ENCODE assay signal across 11 cellular contexts in genomic region chr1:112735752-112736151, GRCh38. TPM values are rescaled to one million over a fixed set of nuclear protein-coding genes. Genes with fewer than 3 reads are reported as not detected.
DNase-seq lines count a peak whose midpoint lies in the region; ATAC-seq, FAIRE-seq and TF ChIP-seq lines count a peak whose summit lies in the region.
"Had no signal": no experiment of that assay in that cellular context is flagged by ENCODE, and none has a peak within 500 bp of the region (broad histone marks: within the 10 kb centered on the region; RNA-seq: fewer than 3 reads in every experiment).

No MANE protein-coding gene starts in this region.

- no peak for TF ChIP-seq RAD21 in K562 (CRISPR knock-in tag; conservative IDR thresholded peaks at IDR 0.05 in 1 of 2, IDR thresholded peaks at IDR 0.05 in 1 of 2)

- H3K79me2 ChIP-seq in K562 (ENCODE audit: control insufficient read depth, insufficient read depth, low read length) = no peaks in the 10 kb centered on the region

- H3K9ac ChIP-seq in K562 (ENCODE audit: insufficient read depth in 1 of 2, low read depth in 2 of 2, low read length in 2 of 2) = no peak overlapping the region

- in situ Hi-C loops in K562 (cut with MboI) = no loop called here

- no peak for TF ChIP-seq POLR2A in K562 (conservative IDR thresholded peaks at IDR 0.05)

- no peaks in the 10 kb centered on the region for H3K9me1 ChIP-seq in K562 (ENCODE audit: control insufficient read depth, insufficient read depth, low read length)

- no peaks in the 10 kb centered on the region for H4K20me1 ChIP-seq in K562 (replicated peaks; ENCODE audit: control insufficient read depth, insufficient read depth, low read length)

- H3K36me3 ChIP-seq in K562 (ENCODE audit: control insufficient read depth, insufficient read depth, low read length) (no peaks in the 10 kb centered on the region), BE2C (no peaks in the 10 kb centered on the region)
- H3K36me3 ChIP-seq: adrenal gland had no signal

- CTCF ChIA-PET in K562 (lab: Yijun Ruan, JAX; ENCODE audit: low intra/inter-chr PET ratio) = no interaction called here

- ATAC-seq in activated CD4-positive, CD25-positive, alpha-beta regulatory T cell treated with anti-CD3 and anti-CD28 coated beads, Interleukin-2, amount 50 U/mL, for 24 hours = peak; percentile 85 to 88
- ATAC-seq in K562 (no peak), GM18519 (IDR thresholded peaks at IDR 0.05; ENCODE audit: low FRiP score, unreplicated experiment) (no peak)

- no peak overlapping the region for H2AFZ ChIP-seq in K562 (ENCODE audit: low read depth, low read length)

- DNase-seq in activated CD4-positive, CD25-positive, alpha-beta regulatory T cell treated with anti-CD3 and anti-CD28 coated beads, Interleukin-2, amount 50 U/mL, for 72 hours = no peak
- DNase-seq in HS-5 (ENCODE audit: low read depth) (peak; percentile 91), K562 (ENCODE audit: extremely low read depth in 1 of 4, low spot score in 3 of 4) (no peak), non-pigmented ciliary epithelial cell (ENCODE audit: low read depth) (peak; percentile 65), BE2C (no peak), NCI-H2171 (lab: John Stamatoyannopoulos, UW) (no peak)
- DNase-seq: OCI-M1 had no signal

- H3K4me3 ChIP-seq in K562 (no peak overlapping the region), BE2C (ENCODE audit: low read depth, low read length) (no peak overlapping the region)
- H3K4me3 ChIP-seq: adrenal gland had no signal

- no peak overlapping the region for H3K4me2 ChIP-seq in K562 (ENCODE audit: insufficient read depth, low read length)

- H3K4me1 ChIP-seq in K562 (replicated peaks in 1 of 2; ENCODE audit: control insufficient read depth in 2 of 2, insufficient read depth in 2 of 2, low read length in 2 of 2) (no peaks in the 10 kb centered on the region), BE2C (no peaks in the 10 kb centered on the region)
- H3K4me1 ChIP-seq: adrenal gland had no signal

- no peak for FAIRE-seq in K562 (lab: Jason Lieb, UNC)
- FAIRE-seq: A204.1 had no signal

- POLR2A ChIA-PET in K562 (lab: Yijun Ruan, JAX) = interaction anchor here (2.4 kb wide), 1 partner anchor 12 kb away, joined by 8 read pairs; no protein-coding TSS in a partner anchor

- TF ChIP-seq EP300 in K562 (IDR thresholded peaks at IDR 0.05; ENCODE audit: low read length) = no peak

- WGBS in K562 (ENCODE audit: insufficient coverage, low coverage, missing lambda C conversion rate) = 50% methylated on average over 1 of the region's 1 CpG

- TF ChIP-seq CTCF in K562 (IDR thresholded peaks at IDR 0.05 in 2 of 3, conservative IDR thresholded peaks at IDR 0.05 in 1 of 3; ENCODE audit: insufficient read depth in 2 of 3, low read depth in 1 of 3, low read length in 3 of 3) = no peak
- TF ChIP-seq CTCF in BE2C (IDR thresholded peaks at IDR 0.05; ENCODE audit: low read depth, low read length) = no peak

- intact Hi-C loops in K562 (cut with micrococcal nuclease) = no loop called here

- BruUV-seq in K562 (replicated peaks; lab: Mats Ljungman, UMichigan) = no TSS peak

- H3K9me3 ChIP-seq in K562 (replicated peaks; ENCODE audit: control insufficient read depth, insufficient read depth, low read depth, low read length) (no peaks in the 10 kb centered on the region), BE2C (peaks cover 3% of the 10 kb centered on the region; the same call in 1 of the 2 replicates)
- H3K9me3 ChIP-seq: adrenal gland had no signal

- H3K27me3 ChIP-seq in K562 (ENCODE audit: control insufficient read depth in 2 of 2, insufficient read depth in 2 of 2, low read length in 2 of 2) = peaks cover 23 to 24% of the 10 kb centered on the region in 2 experiments
- peaks cover 14% of the 10 kb centered on the region for H3K27me3 ChIP-seq in BE2C
- H3K27me3 ChIP-seq: adrenal gland had no signal

- no peak overlapping the region for H3K27ac ChIP-seq in K562 (ENCODE audit: extremely low read depth, low read depth, low read length)
- H3K27ac ChIP-seq: adrenal gland had no signal

TF ChIP-seq in K562, 482 proteins besides CTCF, POLR2A, EP300 and RAD21:
- TF ChIP-seq JUN (IDR thresholded peaks at IDR 0.05; ENCODE audit: borderline replicate concordance, low read depth, low read length) = 0 out of 2 replicates have a peak, but pooled peaks have one; percentile 12
- no peak for TF ChIP-seq JUN (CRISPR knock-in tag; IDR thresholded peaks at IDR 0.05; ENCODE audit: borderline replicate concordance)
- peak; percentile 86 for TF ChIP-seq FOSL1 (tag; conservative IDR thresholded peaks at IDR 0.05)
- TF ChIP-seq TBL1XR1 (IDR thresholded peaks at IDR 0.05; ENCODE audit: low read length in 2 of 2) = no peak
TF ChIP-seq in K562: peak in this region for 2.

RNA-seq across cellular contexts. Expression of gene PPM1J, which starts 20.6 kb away (rescaled TPM):
- total RNA-seq in K562 (2011; cell fraction: chromatin; rRNA removed; ENCODE audit: low replicate concordance) = 6.3 and 17.9 TPM in 2 replicates
- 12.8 and 15.3 TPM in 2 replicates for total RNA-seq in K562 (2011; cell fraction: nucleolus; rRNA removed)
- total RNA-seq in K562 (2011; cell fraction: nucleoplasm; rRNA removed) = 9.6 and 9.9 TPM in 2 replicates
- total RNA-seq in K562 (2014; rRNA removed) = 6.0 and 6.5 TPM in 2 replicates
- total RNA-seq in K562 (2014; rRNA removed; fragmentation: Illumina TruSeq; extraction: Trizol) = 1.2 and 1.3 TPM in 2 replicates
- 0.98 and 1.1 TPM in 2 replicates for total RNA-seq in K562 (2015; rRNA removed; fragmentation: Illumina TruSeq; extraction: Trizol)
- total RNA-seq in K562 (2021) = 5.1 and 7.1 TPM in 2 replicates
- polyA plus RNA-seq in K562 (2011; rRNA removed) = 10.5 and 18.4 TPM in 2 replicates
- polyA plus RNA-seq in K562 (2011; cell fraction: cytosol; rRNA removed) = 20.6 and 20.7 TPM in 2 replicates
- polyA plus RNA-seq in K562 (2011; cell fraction: nucleus; rRNA removed) = 80.5 and 82.8 TPM in 2 replicates
- polyA plus RNA-seq in K562 (2012) = 3.0 and 3.4 TPM in 2 replicates
- 4.2 and 5.0 TPM in 2 replicates for polyA plus RNA-seq in K562 (2014; fragmentation: Illumina TruSeq; extraction: Trizol)
- under 1 TPM; 0.25 to 0.31 TPM for polyA plus RNA-seq in K562 (2014; fragmentation: Nextera tagmentation; extraction: Ambion mirVana)
- polyA plus RNA-seq in K562 (2014; rRNA removed) = 8.2 and 8.5 TPM in 2 replicates
- polyA minus RNA-seq in K562 (2011; rRNA and poly(A)+ RNA removed) = 2.1 and 3.8 TPM in 2 replicates
- 3.0 and 6.5 TPM in 2 replicates for polyA minus RNA-seq in K562 (2011; cell fraction: cytosol; rRNA and poly(A)+ RNA removed)
- polyA minus RNA-seq in K562 (2011; cell fraction: nucleus; rRNA and poly(A)+ RNA removed) = 7.4 and 9.1 TPM in 2 replicates
- polyA plus RNA-seq in BE2C (2012; ENCODE audit: insufficient read depth, insufficient read length, low read depth) = not detected

RNA-seq across cellular contexts. Expression of gene RHOC, which starts 28.8 kb away (rescaled TPM):
- 107 and 260 TPM in 2 replicates for total RNA-seq in K562 (2011; cell fraction: chromatin; rRNA removed; ENCODE audit: low replicate concordance)
- total RNA-seq in K562 (2011; cell fraction: nucleolus; rRNA removed) = 237 and 244 TPM in 2 replicates
- 195 and 210 TPM in 2 replicates for total RNA-seq in K562 (2011; cell fraction: nucleoplasm; rRNA removed)
- total RNA-seq in K562 (2014; rRNA removed) (275 and 287 TPM in 2 replicates), K562 (2014; rRNA removed; fragmentation: Illumina TruSeq; extraction: Trizol) (131 and 169 TPM in 2 replicates), K562 (2015; rRNA removed; fragmentation: Illumina TruSeq; extraction: Trizol) (200 and 204 TPM in 2 replicates), K562 (2021) (186 and 203 TPM in 2 replicates)
- polyA plus RNA-seq in K562 (2011; rRNA removed) (364 and 370 TPM in 2 replicates), K562 (2014; fragmentation: Illumina TruSeq; extraction: Trizol) (336 and 344 TPM in 2 replicates), K562 (2014; fragmentation: Nextera tagmentation; extraction: Ambion mirVana) (10 to 100 TPM; 35.2 to 82.7 TPM), K562 (2014; rRNA removed) (248 and 267 TPM in 2 replicates)
- polyA plus RNA-seq in K562 (2011; cell fraction: cytosol; rRNA removed) = 478 and 580 TPM in 2 replicates
- polyA plus RNA-seq in K562 (2011; cell fraction: nucleus; rRNA removed) = 338 and 429 TPM in 2 replicates
- 332 and 339 TPM in 2 replicates for polyA plus RNA-seq in K562 (2012)
- 273 and 333 TPM in 2 replicates for polyA minus RNA-seq in K562 (2011; rRNA and poly(A)+ RNA removed)
- 125 and 156 TPM in 2 replicates for polyA minus RNA-seq in K562 (2011; cell fraction: cytosol; rRNA and poly(A)+ RNA removed)
- 103 and 138 TPM in 2 replicates for polyA minus RNA-seq in K562 (2011; cell fraction: nucleus; rRNA and poly(A)+ RNA removed)
- 335 TPM for polyA plus RNA-seq in BE2C (2012; ENCODE audit: insufficient read depth, insufficient read length, low read depth)

Comparison
In these comparisons a context has a peak if more than half of its experiments do, and no peak if none do; other contexts are left out.
1. ATAC-seq: peak in activated CD4-positive, CD25-positive, alpha-beta regulatory T cell treated with anti-CD3 and anti-CD28 coated beads, Interleukin-2, amount 50 U/mL, for 24 hours (2 of 2); none in K562 (single experiment) and GM18519 (single experiment).
2. DNase-seq: peak in HS-5 (single experiment) and non-pigmented ciliary epithelial cell (single experiment); none in activated CD4-positive, CD25-positive, alpha-beta regulatory T cell treated with anti-CD3 and anti-CD28 coated beads, Interleukin-2, amount 50 U/mL, for 72 hours (single experiment), K562 (0 of 4), BE2C (single experiment) and NCI-H2171 (single experiment).